10 cellular contexts compared by ENCODE assay signal in genomic region chr3:185930393-185931107, GRCh38. TPM values are rescaled to one million over a fixed set of nuclear protein-coding genes. Genes with fewer than 3 reads are reported as not detected.
A peak's percentile ranks its signal among the peaks of the same experiment; 100 is the strongest.
DNase-seq lines count a peak whose midpoint lies in the region; ATAC-seq and TF ChIP-seq lines count a peak whose summit lies in the region.
"Had no signal": no experiment of that assay in that cellular context is flagged by ENCODE, and none has a peak within 500 bp of the region (broad histone marks: within the 10 kb centered on the region; RNA-seq: fewer than 3 reads in every experiment).

No MANE protein-coding gene starts in this region.

- H3K36me3 Mint-ChIP-seq in activated T-cell treated with anti-CD3 and anti-CD28 coated beads, Interleukin-2, amount 50 U/mL, for 72 hours (ENCODE audit: insufficient read depth in 2 of 2): peaks cover 25 to 73% of the 10 kb centered on the region in 2 donors
- peaks cover 79% of the 10 kb centered on the region for H3K36me3 Mint-ChIP-seq in activated B cell treated with CpG ODN at 0.5 μM for 24 hours (ENCODE audit: low read depth)
- peaks cover 100% of the 10 kb centered on the region for H3K36me3 Mint-ChIP-seq in stimulated activated effector memory CD8-positive, alpha-beta T cell treated with anti-CD3 and anti-CD28 coated beads, Interleukin-12 subunit alpha, Interleukin-12 subunit beta, amount 100 ng/mL, for 72 hours

- peak overlapping the region; percentile 94 to 97 for H3K4me3 Mint-ChIP-seq in activated T-cell treated with anti-CD3 and anti-CD28 coated beads, Interleukin-2, amount 50 U/mL, for 72 hours
- peak overlapping the region; percentile 99 for H3K4me3 Mint-ChIP-seq in activated B cell treated with CpG ODN at 0.5 μM for 24 hours
- peak overlapping the region; percentile 100 for H3K4me3 Mint-ChIP-seq in stimulated activated effector memory CD8-positive, alpha-beta T cell treated with anti-CD3 and anti-CD28 coated beads, Interleukin-12 subunit alpha, Interleukin-12 subunit beta, amount 100 ng/mL, for 72 hours

- H3K9me3 Mint-ChIP-seq in activated T-cell treated with anti-CD3 and anti-CD28 coated beads, Interleukin-2, amount 50 U/mL, for 72 hours: no peaks in the 10 kb centered on the region
- H3K9me3 Mint-ChIP-seq in activated B cell treated with CpG ODN at 0.5 μM for 24 hours: no peaks in the 10 kb centered on the region
- no peaks in the 10 kb centered on the region for H3K9me3 Mint-ChIP-seq in stimulated activated effector memory CD8-positive, alpha-beta T cell treated with anti-CD3 and anti-CD28 coated beads, Interleukin-12 subunit alpha, Interleukin-12 subunit beta, amount 100 ng/mL, for 72 hours

- no peak for TF ChIP-seq CTCF in activated B cell treated with CpG ODN at 0.5 μM for 24 hours (IDR thresholded peaks at IDR 0.05)
- no peak for TF ChIP-seq CTCF in foreskin fibroblast (IDR thresholded peaks at IDR 0.05; ENCODE audit: low read depth, low read length)

- CTCF ChIA-PET in activated B cell treated with CpG ODN at 0.5 μM for 24 hours (lab: Charles Lee): interaction anchor here (3.6 kb wide), 1 partner anchor 13 kb away, joined by 25 read pairs; no protein-coding TSS in a partner anchor

- POLR2A ChIA-PET in activated B cell treated with CpG ODN at 0.5 μM for 24 hours (lab: Charles Lee): interaction anchor here (1.4 to 2.4 kb wide), 4 partner anchors 8 to 853 kb away, joined by 4 to 14 read pairs (median 12); partner anchors contain the start of gene EIF4A2

- intact Hi-C loops in activated B cell treated with CpG ODN at 0.5 μM for 24 hours (cut with micrococcal nuclease): loop anchor here (10.0 kb wide), 1 partner anchor 1094 kb away; no protein-coding TSS in a partner anchor

- DNase-seq in activated T-cell treated with anti-CD3 and anti-CD28 coated beads, Interleukin-2, amount 50 U/mL, for 72 hours: no peak
- no peak for DNase-seq in activated T-cell treated with anti-CD3 and anti-CD28 coated beads, Interleukin-2, amount 50 U/mL, for 1 hour
- DNase-seq in activated B cell treated with CpG ODN at 0.5 μM for 24 hours (no peak), foreskin fibroblast (peak; percentile 40 to 52), HUDEP-2 (lab: John Stamatoyannopoulos, UW; ENCODE audit: unreplicated experiment in 76 of 76) (no peak)
- no peak for DNase-seq in stimulated activated effector memory CD8-positive, alpha-beta T cell treated with anti-CD3 and anti-CD28 coated beads, Interleukin-12 subunit alpha, Interleukin-12 subunit beta, amount 100 ng/mL, for 72 hours (ENCODE audit: low spot score in 2 of 2)
- DNase-seq in central memory CD4-positive, alpha-beta T cell: no peak
- DNase-seq: BE2C, nucleus accumbens had no signal

- H3K4me3 ChIP-seq in foreskin fibroblast (ENCODE audit: low read depth in 1 of 2, low read length in 2 of 2): no peak overlapping the region

- peak overlapping the region; percentile 100 for H3K27ac Mint-ChIP-seq in activated T-cell treated with anti-CD3 and anti-CD28 coated beads, Interleukin-2, amount 50 U/mL, for 72 hours
- peak overlapping the region; percentile 81 for H3K27ac Mint-ChIP-seq in activated B cell treated with CpG ODN at 0.5 μM for 24 hours
- peak overlapping the region; percentile 100 for H3K27ac Mint-ChIP-seq in stimulated activated effector memory CD8-positive, alpha-beta T cell treated with anti-CD3 and anti-CD28 coated beads, Interleukin-12 subunit alpha, Interleukin-12 subunit beta, amount 100 ng/mL, for 72 hours

- ATAC-seq in activated T-cell treated with anti-CD3 and anti-CD28 coated beads, Interleukin-2, amount 50 U/mL, for 72 hours (replicated peaks in 1 of 2): peak in 1 of 2 donors; percentile 35
- ATAC-seq in activated B cell treated with CpG ODN at 0.5 μM for 24 hours (ENCODE audit: low read depth) (no peak), HG02938 (IDR thresholded peaks at IDR 0.05; ENCODE audit: unreplicated experiment) (no peak)
- peak; percentile 53 for ATAC-seq in stimulated activated effector memory CD8-positive, alpha-beta T cell treated with anti-CD3 and anti-CD28 coated beads, Interleukin-12 subunit alpha, Interleukin-12 subunit beta, amount 100 ng/mL, for 72 hours

- no peaks in the 10 kb centered on the region for H3K27me3 Mint-ChIP-seq in activated T-cell treated with anti-CD3 and anti-CD28 coated beads, Interleukin-2, amount 50 U/mL, for 72 hours (ENCODE audit: low read depth)
- no peaks in the 10 kb centered on the region for H3K27me3 Mint-ChIP-seq in activated B cell treated with CpG ODN at 0.5 μM for 24 hours

- peaks cover 98% of the 10 kb centered on the region for H3K4me1 Mint-ChIP-seq in activated T-cell treated with anti-CD3 and anti-CD28 coated beads, Interleukin-2, amount 50 U/mL, for 72 hours (ENCODE audit: low read depth)
- H3K4me1 Mint-ChIP-seq in activated B cell treated with CpG ODN at 0.5 μM for 24 hours: peaks cover 97% of the 10 kb centered on the region
- H3K4me1 Mint-ChIP-seq in stimulated activated effector memory CD8-positive, alpha-beta T cell treated with anti-CD3 and anti-CD28 coated beads, Interleukin-12 subunit alpha, Interleukin-12 subunit beta, amount 100 ng/mL, for 72 hours: peaks cover 99% of the 10 kb centered on the region

RNA-seq across cellular contexts. Expression of gene TRA2B, which starts 7.3 kb away (rescaled TPM):
- total RNA-seq in activated T-cell treated with anti-CD3 and anti-CD28 coated beads, Interleukin-2, amount 50 U/mL, for 72 hours: 100 to 1,000 TPM; 215 to 233 TPM
- 213 and 219 TPM in 2 replicates for total RNA-seq in activated B cell treated with CpG ODN at 0.5 μM for 24 hours

Comparison
In these comparisons a context has a peak if more than half of its experiments do, and no peak if none do; other contexts are left out.
1. DNase-seq: peak in foreskin fibroblast (2 of 2); none in activated T-cell treated with anti-CD3 and anti-CD28 coated beads, Interleukin-2, amount 50 U/mL, for 72 hours (0 of 2), activated T-cell treated with anti-CD3 and anti-CD28 coated beads, Interleukin-2, amount 50 U/mL, for 1 hour (single experiment), activated B cell treated with CpG ODN at 0.5 μM for 24 hours (single experiment), stimulated activated effector memory CD8-positive, alpha-beta T cell treated with anti-CD3 and anti-CD28 coated beads, Interleukin-12 subunit alpha, Interleukin-12 subunit beta, amount 100 ng/mL, for 72 hours (0 of 2), central memory CD4-positive, alpha-beta T cell (single experiment) and HUDEP-2 (0 of 76).
2. Peak in every context shown above with its lines, with median percentiles within 50 percentile points of each other: H3K27ac Mint-ChIP-seq and H3K4me3 Mint-ChIP-seq.